Comparison of ENCODE assay signal across 8 cellular contexts in genomic region chr19:10812902-10813404, GRCh38. TPM values are rescaled to one million over a fixed set of nuclear protein-coding genes. Genes with fewer than 3 reads are reported as not detected.
DNase-seq lines count a peak whose midpoint lies in the region; ATAC-seq, FAIRE-seq and TF ChIP-seq lines count a peak whose summit lies in the region.

No MANE protein-coding gene starts in this region.

- no peaks in the 10 kb centered on the region for H3K27me3 Mint-ChIP-seq in neural crest cell (ENCODE audit: low read depth)

- no peaks in the 10 kb centered on the region for H3K9me1 ChIP-seq in endothelial cell of umbilical vein (replicated peaks; ENCODE audit: control insufficient read depth, extremely low read depth, insufficient read depth, low read length)

- no peak overlapping the region for H3K4me3 ChIP-seq in endothelial cell of umbilical vein (replicated peaks in 1 of 3; ENCODE audit: insufficient read depth in 1 of 3, low read depth in 1 of 3, low read length in 3 of 3)

- H3K9me3 ChIP-seq in endothelial cell of umbilical vein (replicated peaks; ENCODE audit: control insufficient read depth, insufficient read depth, low read length), result no peaks in the 10 kb centered on the region

- peaks cover 4 to 34% of the 10 kb centered on the region in 2 experiments for H3K36me3 ChIP-seq in endothelial cell of umbilical vein (ENCODE audit: control insufficient read depth in 2 of 2, extremely low read depth in 1 of 2, insufficient read depth in 2 of 2, low read length in 2 of 2)

- ATAC-seq in GM21381 (IDR thresholded peaks at IDR 0.05; ENCODE audit: unreplicated experiment), result no peak

- H3K9ac ChIP-seq in endothelial cell of umbilical vein (replicated peaks; ENCODE audit: extremely low read depth, insufficient read depth, low read length), result no peak overlapping the region

- H3K27ac ChIP-seq in endothelial cell of umbilical vein (ENCODE audit: insufficient read depth, low read depth, low read length), result peak overlapping the region; percentile 72

- intact Hi-C loops in endothelial cell of umbilical vein (cut with micrococcal nuclease), result loop anchor here (1.0 kb wide), 2 partner anchors 22 to 96 kb away; no protein-coding TSS in a partner anchor

- TF ChIP-seq CTCF in endothelial cell of umbilical vein (IDR thresholded peaks at IDR 0.05; ENCODE audit: extremely low read depth in 1 of 2, insufficient read depth in 1 of 2, low read depth in 1 of 2, low read length in 2 of 2), result no peak
- no peak for TF ChIP-seq CTCF in neural crest cell (conservative IDR thresholded peaks at IDR 0.05)

- CTCF ChIA-PET in endothelial cell of umbilical vein (lab: Charles Lee), result no interaction called here

- no peaks in the 10 kb centered on the region for H4K20me1 ChIP-seq in endothelial cell of umbilical vein (replicated peaks; ENCODE audit: control insufficient read depth, extremely low read depth, insufficient read depth, low read length)

- H3K4me2 ChIP-seq in endothelial cell of umbilical vein (ENCODE audit: insufficient read depth, low read length), result no peak overlapping the region

- dilution Hi-C loops in endothelial cell of umbilical vein (cut with MboI; ENCODE audit: extremely low pct_ligation_motif_present, low sequenced_read_pairs), result no loop called here

- H3K9me3 Mint-ChIP-seq in neural crest cell, result no peaks in the 10 kb centered on the region

- H3K79me2 ChIP-seq in endothelial cell of umbilical vein (ENCODE audit: control insufficient read depth, insufficient read depth, low read length), result peaks cover 1% of the 10 kb centered on the region

- no TSS peak for BruUV-seq in endothelial cell of umbilical vein (replicated peaks; lab: Mats Ljungman, UMichigan)

- no peaks in the 10 kb centered on the region for H3K4me1 Mint-ChIP-seq in neural crest cell

- H3K27ac Mint-ChIP-seq in neural crest cell (ENCODE audit: unreplicated experiment), result peak overlapping the region; percentile 43

- H3K4me1 ChIP-seq in endothelial cell of umbilical vein (ENCODE audit: control insufficient read depth, extremely low read depth, insufficient read depth, low read length), result peaks cover 8% of the 10 kb centered on the region

- POLR2A ChIA-PET in endothelial cell of umbilical vein (lab: Charles Lee), result no interaction called here

- H3K36me3 Mint-ChIP-seq in neural crest cell (ENCODE audit: low read depth), result peaks cover 18% of the 10 kb centered on the region

- peak; percentile 98 for FAIRE-seq in endothelial cell of umbilical vein (lab: Jason Lieb, UNC)

- TF ChIP-seq POLR2A in endothelial cell of umbilical vein (IDR thresholded peaks at IDR 0.05; ENCODE audit: low read depth, low read length), result peak; percentile 21

- H2AFZ ChIP-seq in endothelial cell of umbilical vein (ENCODE audit: low read depth, low read length), result no peak overlapping the region

- peak; percentile 95 for DNase-seq in HCEC 1CT
- DNase-seq in SKM-1 (lab: John Stamatoyannopoulos, UW; ENCODE audit: unreplicated experiment), result peak; percentile 84
- DNase-seq in endothelial cell of umbilical vein (ENCODE audit: low read depth, low spot score), result peak; percentile 80
- DNase-seq in neural crest cell (ENCODE audit: low read depth, low spot score), result no peak
- DNase-seq in germinal center (ENCODE audit: low spot score), result no peak
- DNase-seq in activated gamma-delta T cell treated with Interleukin-2 at 50 U/mL for 16 hours, result no peak
- no peak for DNase-seq in NCI-H146 treated with DMSO at 0.1 percent for 48 hours (lab: John Stamatoyannopoulos, UW; ENCODE audit: unreplicated experiment)

- no peaks in the 10 kb centered on the region for H3K27me3 ChIP-seq in endothelial cell of umbilical vein (ENCODE audit: control insufficient read depth in 2 of 2, insufficient read depth in 2 of 2, low read length in 2 of 2)

- no peak overlapping the region for H3K4me3 Mint-ChIP-seq in neural crest cell

TF ChIP-seq in endothelial cell of umbilical vein, 7 proteins besides CTCF, POLR2A, EP300 and RAD21:
- TF ChIP-seq FOS (IDR thresholded peaks at IDR 0.05; ENCODE audit: borderline replicate concordance, insufficient read depth, low read length) (peak; percentile 85), MAX (IDR thresholded peaks at IDR 0.05; ENCODE audit: insufficient read depth, insufficient read length) (peak; percentile 27), JUN (IDR thresholded peaks at IDR 0.05; ENCODE audit: borderline replicate concordance, insufficient read depth, insufficient read length, low read depth) (peak; percentile 71), POLR2AphosphoS5 (IDR thresholded peaks at IDR 0.05; ENCODE audit: insufficient read depth, low read depth, low read length) (peak; percentile 84), MYC (IDR thresholded peaks at IDR 0.05; ENCODE audit: low read depth, low read length) (peak; percentile 74), GATA2 (IDR thresholded peaks at IDR 0.05; ENCODE audit: insufficient read depth, insufficient read length, low read depth, low read length) (no peak)

RNA-seq across cellular contexts. Expression of gene TMED1, which starts 23.1 kb away (rescaled TPM):
- total RNA-seq in endothelial cell of umbilical vein (31.2 and 33.9 TPM in 2 replicates), neural crest cell (27.9 and 30.9 TPM in 2 replicates)
- polyA plus RNA-seq in endothelial cell of umbilical vein, result 60.4 and 63.6 TPM in 2 replicates
- 61.1 and 63.6 TPM in 2 replicates for polyA plus RNA-seq in endothelial cell of umbilical vein (2011; cell fraction: cytosol; rRNA removed)
- 21.9 and 22.7 TPM in 2 replicates for polyA plus RNA-seq in endothelial cell of umbilical vein (2011; cell fraction: nucleus; rRNA removed)
- 33.0 and 35.2 TPM in 2 replicates for polyA plus RNA-seq in endothelial cell of umbilical vein (2012)
- polyA minus RNA-seq in endothelial cell of umbilical vein, result 22.5 and 33.0 TPM in 2 replicates
- polyA minus RNA-seq in endothelial cell of umbilical vein (2011; cell fraction: cytosol; rRNA and poly(A)+ RNA removed), result 21.8 TPM
- 5.3 and 5.5 TPM in 2 replicates for polyA minus RNA-seq in endothelial cell of umbilical vein (2011; cell fraction: nucleus; rRNA and poly(A)+ RNA removed)

RNA-seq across cellular contexts. Expression of gene C19orf38, which starts 35.3 kb away (rescaled TPM):
- total RNA-seq in endothelial cell of umbilical vein (not detected in 2 replicates), neural crest cell (not detected in 2 replicates)
- polyA plus RNA-seq in endothelial cell of umbilical vein, result not detected in 2 replicates
- polyA plus RNA-seq in endothelial cell of umbilical vein (2011; cell fraction: cytosol; rRNA removed), result not detected in 2 replicates
- polyA plus RNA-seq in endothelial cell of umbilical vein (2011; cell fraction: nucleus; rRNA removed), result not detected in 2 replicates
- polyA plus RNA-seq in endothelial cell of umbilical vein (2012), result 0.19 TPM in 1 of 2 replicates, not detected in the other
- polyA minus RNA-seq in endothelial cell of umbilical vein, result not detected in 2 replicates
- polyA minus RNA-seq in endothelial cell of umbilical vein (2011; cell fraction: cytosol; rRNA and poly(A)+ RNA removed), result not detected
- not detected in 2 replicates for polyA minus RNA-seq in endothelial cell of umbilical vein (2011; cell fraction: nucleus; rRNA and poly(A)+ RNA removed)

RNA-seq across cellular contexts. Expression of gene CARM1, which starts 58.4 kb away (rescaled TPM):
- 70.8 and 72.2 TPM in 2 replicates for total RNA-seq in endothelial cell of umbilical vein
- polyA plus RNA-seq in endothelial cell of umbilical vein, result 65.6 and 73.7 TPM in 2 replicates
- polyA plus RNA-seq in endothelial cell of umbilical vein (2011; cell fraction: cytosol; rRNA removed), result 39.2 and 46.6 TPM in 2 replicates
- polyA plus RNA-seq in endothelial cell of umbilical vein (2011; cell fraction: nucleus; rRNA removed), result 51.4 and 55.1 TPM in 2 replicates
- polyA plus RNA-seq in endothelial cell of umbilical vein (2012), result 68.2 and 86.7 TPM in 2 replicates
- 36.6 and 48.4 TPM in 2 replicates for polyA minus RNA-seq in endothelial cell of umbilical vein
- polyA minus RNA-seq in endothelial cell of umbilical vein (2011; cell fraction: cytosol; rRNA and poly(A)+ RNA removed), result 29.0 TPM
- polyA minus RNA-seq in endothelial cell of umbilical vein (2011; cell fraction: nucleus; rRNA and poly(A)+ RNA removed), result 18.1 and 21.0 TPM in 2 replicates
- total RNA-seq in neural crest cell, result 99.6 and 106 TPM in 2 replicates

Comparison
In these comparisons a context has a peak if more than half of its experiments do, and no peak if none do; other contexts are left out.
1. DNase-seq: peak in HCEC 1CT (single experiment), SKM-1 (single experiment) and endothelial cell of umbilical vein (single experiment); none in neural crest cell (single experiment), germinal center (single experiment), activated gamma-delta T cell treated with Interleukin-2 at 50 U/mL for 16 hours (single experiment) and NCI-H146 treated with DMSO at 0.1 percent for 48 hours (single experiment).